Comparison of ENCODE assay signal across 36 cellular contexts in genomic region chr16:5008311-5008731, GRCh38. TPM values are rescaled to one million over a fixed set of nuclear protein-coding genes. Genes with fewer than 3 reads are reported as not detected.
"Had no signal": no experiment of that assay in that cellular context is flagged by ENCODE, and none has a peak within 500 bp of the region (broad histone marks: within the 10 kb centered on the region; RNA-seq: fewer than 3 reads in every experiment).

No MANE protein-coding gene starts in this region.

- H3K4me3 ChIP-seq: adrenal gland, ascending aorta, breast epithelium, cardiac muscle cell, esophagus muscularis mucosa, gastrocnemius medialis had no signal

- H3K27ac Mint-ChIP-seq: activated CD4-positive, alpha-beta memory T cell treated with anti-CD3 and anti-CD28 coated beads for 36 hours; activated CD4-positive, alpha-beta T cell treated with anti-CD3 and anti-CD28 coated beads for 36 hours; activated CD4-positive, alpha-beta T cell treated with anti-CD3 and anti-CD28 coated beads, Interleukin-2, amount 10 ng/mL, durations not matched to agents 24 days and 14 days; activated CD8-positive, alpha-beta memory T cell treated with anti-CD3 and anti-CD28 coated beads, Interleukin-2, amount 10 ng/mL, durations not matched to agents 7 days and 5 days; activated CD8-positive, alpha-beta T cell treated with anti-CD3 and anti-CD28 coated beads, Interleukin-2, amount 10 ng/mL, durations not matched to agents 7 days and 5 days; activated naive CD4-positive, alpha-beta T cell treated with anti-CD3 and anti-CD28 coated beads for 36 hours; activated naive CD4-positive, alpha-beta T cell treated with anti-CD3 and anti-CD28 coated beads, Interleukin-2, amount 50 U/mL, for 24 hours; activated naive CD8-positive, alpha-beta T cell treated with anti-CD3 and anti-CD28 coated beads for 36 hours; activated naive CD8-positive, alpha-beta T cell treated with anti-CD3 and anti-CD28 coated beads, Interleukin-2, amount 50 U/mL, for 24 hours; activated T-helper 1 cell treated with anti-CD3 and anti-CD28 coated beads, Interleukin-12 subunit alpha, Interleukin-12 subunit beta, Interleukin-2, Interleukin-4 antibody, amounts not matched to agents 30 ng/mL and 10 ng/mL and 1 ng/mL, durations not matched to agents 14 hours and 24 hours and 36 hours; activated T-helper 2 cell treated with anti-CD3 and anti-CD28 coated beads, Interferon-gamma antibody, Interleukin-2, Interleukin-4, amounts not matched to agents 10 μg/mL and 5 μg/mL and 100 μg/mL, durations not matched to agents 14 hours and 24 hours and 36 hours; brain; effector memory CD8-positive, alpha-beta T cell had no signal

- ATAC-seq: activated CD4-positive, alpha-beta T cell treated with anti-CD3 and anti-CD28 coated beads for 36 hours; activated CD8-positive, alpha-beta memory T cell treated with anti-CD3 and anti-CD28 coated beads, Interleukin-2, amount 10 ng/mL, durations not matched to agents 7 days and 5 days; activated CD8-positive, alpha-beta T cell treated with anti-CD3 and anti-CD28 coated beads, Interleukin-2, amount 10 ng/mL, durations not matched to agents 7 days and 5 days; activated naive CD8-positive, alpha-beta T cell treated with anti-CD3 and anti-CD28 coated beads, Interleukin-2, amount 50 U/mL, for 24 hours; effector memory CD8-positive, alpha-beta T cell; foreskin keratinocyte; gastrocnemius medialis had no signal

- DNase-seq: activated CD4-positive, alpha-beta memory T cell treated with anti-CD3 and anti-CD28 coated beads for 36 hours; activated CD4-positive, alpha-beta T cell treated with anti-CD3 and anti-CD28 coated beads for 36 hours; activated CD4-positive, alpha-beta T cell treated with anti-CD3 and anti-CD28 coated beads, Interleukin-2, amount 10 ng/mL, durations not matched to agents 24 days and 14 days; activated CD4-positive, CD25-positive, alpha-beta regulatory T cell; activated CD4-positive, CD25-positive, alpha-beta regulatory T cell treated with anti-CD3 and anti-CD28 coated beads, Interleukin-2, amount 50 U/mL, for 72 hours; activated CD8-positive, alpha-beta memory T cell treated with anti-CD3 and anti-CD28 coated beads, Interleukin-2, amount 10 ng/mL, durations not matched to agents 7 days and 5 days; activated CD8-positive, alpha-beta memory T cell treated with anti-CD3 and anti-CD28 coated beads, Interleukin-2, amount 50 U/mL, for 4 hours; activated CD8-positive, alpha-beta T cell treated with anti-CD3 and anti-CD28 coated beads, Interleukin-2, amount 10 ng/mL, durations not matched to agents 7 days and 5 days; activated effector memory CD4-positive, alpha-beta T cell treated with anti-CD3 and anti-CD28 coated beads, Interleukin-2, amount 50 U/mL, for 16 hours; activated naive CD4-positive, alpha-beta T cell treated with anti-CD3 and anti-CD28 coated beads for 36 hours; activated naive CD8-positive, alpha-beta T cell treated with anti-CD3 and anti-CD28 coated beads for 36 hours; activated naive CD8-positive, alpha-beta T cell treated with anti-CD3 and anti-CD28 coated beads, Interleukin-2, amount 50 U/mL, for 24 hours; activated T-cell treated with anti-CD3 and anti-CD28 coated beads, Interleukin-2, amount 50 U/mL, for 1 hour; activated T-cell treated with anti-CD3 and anti-CD28 coated beads, Interleukin-2, amount 50 U/mL, for 48 hours; adrenal gland; amygdala; cortex of kidney; dermis blood vessel endothelial cell; effector CD4-positive, alpha-beta T cell; effector memory CD8-positive, alpha-beta T cell; erythroblast; foreskin keratinocyte; gastrocnemius medialis; glutamatergic neuron; T-helper 2 cell had no signal

- H3K27ac ChIP-seq: adrenal gland, ascending aorta, breast epithelium, cardiac muscle cell, esophagus muscularis mucosa, foreskin keratinocyte, gastrocnemius medialis had no signal

- H3K36me3 Mint-ChIP-seq: activated CD4-positive, alpha-beta memory T cell treated with anti-CD3 and anti-CD28 coated beads for 36 hours; activated CD8-positive, alpha-beta memory T cell treated with anti-CD3 and anti-CD28 coated beads, Interleukin-2, amount 10 ng/mL, durations not matched to agents 7 days and 5 days; activated naive CD4-positive, alpha-beta T cell treated with anti-CD3 and anti-CD28 coated beads, Interleukin-2, amount 50 U/mL, for 24 hours; activated naive CD8-positive, alpha-beta T cell treated with anti-CD3 and anti-CD28 coated beads for 36 hours; brain had no signal

- H3K4me3 Mint-ChIP-seq: activated CD4-positive, alpha-beta memory T cell treated with anti-CD3 and anti-CD28 coated beads for 36 hours; activated CD4-positive, alpha-beta T cell treated with anti-CD3 and anti-CD28 coated beads for 36 hours; activated CD4-positive, alpha-beta T cell treated with anti-CD3 and anti-CD28 coated beads, Interleukin-2, amount 10 ng/mL, durations not matched to agents 24 days and 14 days; activated CD8-positive, alpha-beta memory T cell treated with anti-CD3 and anti-CD28 coated beads, Interleukin-2, amount 10 ng/mL, durations not matched to agents 7 days and 5 days; activated CD8-positive, alpha-beta T cell treated with anti-CD3 and anti-CD28 coated beads, Interleukin-2, amount 10 ng/mL, durations not matched to agents 7 days and 5 days; activated naive CD4-positive, alpha-beta T cell treated with anti-CD3 and anti-CD28 coated beads for 36 hours; activated naive CD4-positive, alpha-beta T cell treated with anti-CD3 and anti-CD28 coated beads, Interleukin-2, amount 50 U/mL, for 24 hours; activated naive CD8-positive, alpha-beta T cell treated with anti-CD3 and anti-CD28 coated beads for 36 hours; activated naive CD8-positive, alpha-beta T cell treated with anti-CD3 and anti-CD28 coated beads, Interleukin-2, amount 50 U/mL, for 24 hours; activated T-helper 1 cell treated with anti-CD3 and anti-CD28 coated beads, Interleukin-12 subunit alpha, Interleukin-12 subunit beta, Interleukin-2, Interleukin-4 antibody, amounts not matched to agents 30 ng/mL and 10 ng/mL and 1 ng/mL, durations not matched to agents 14 hours and 24 hours and 36 hours; brain; central memory CD8-positive, alpha-beta T cell; effector memory CD8-positive, alpha-beta T cell had no signal

- H3K36me3 ChIP-seq: adrenal gland, ascending aorta, breast epithelium, cardiac muscle cell, gastrocnemius medialis had no signal

- H3K27me3 ChIP-seq: adrenal gland, ascending aorta, breast epithelium, cardiac muscle cell, gastrocnemius medialis had no signal

- H3K9me3 Mint-ChIP-seq: activated CD4-positive, alpha-beta memory T cell treated with anti-CD3 and anti-CD28 coated beads for 36 hours; activated CD4-positive, alpha-beta T cell treated with anti-CD3 and anti-CD28 coated beads, Interleukin-2, amount 10 ng/mL, durations not matched to agents 24 days and 14 days; activated naive CD4-positive, alpha-beta T cell treated with anti-CD3 and anti-CD28 coated beads for 36 hours; activated naive CD4-positive, alpha-beta T cell treated with anti-CD3 and anti-CD28 coated beads, Interleukin-2, amount 50 U/mL, for 24 hours; activated naive CD8-positive, alpha-beta T cell treated with anti-CD3 and anti-CD28 coated beads for 36 hours; activated naive CD8-positive, alpha-beta T cell treated with anti-CD3 and anti-CD28 coated beads, Interleukin-2, amount 50 U/mL, for 24 hours; activated T-helper 1 cell treated with anti-CD3 and anti-CD28 coated beads, Interleukin-12 subunit alpha, Interleukin-12 subunit beta, Interleukin-2, Interleukin-4 antibody, amounts not matched to agents 30 ng/mL and 10 ng/mL and 1 ng/mL, durations not matched to agents 14 hours and 24 hours and 36 hours; activated T-helper 2 cell treated with anti-CD3 and anti-CD28 coated beads, Interferon-gamma antibody, Interleukin-2, Interleukin-4, amounts not matched to agents 10 μg/mL and 5 μg/mL and 100 μg/mL, durations not matched to agents 14 hours and 24 hours and 36 hours; brain; central memory CD8-positive, alpha-beta T cell; effector memory CD8-positive, alpha-beta T cell had no signal

- H3K27me3 Mint-ChIP-seq: activated CD4-positive, alpha-beta T cell treated with anti-CD3 and anti-CD28 coated beads, Interleukin-2, amount 10 ng/mL, durations not matched to agents 24 days and 14 days; activated CD8-positive, alpha-beta memory T cell treated with anti-CD3 and anti-CD28 coated beads, Interleukin-2, amount 10 ng/mL, durations not matched to agents 7 days and 5 days; activated naive CD4-positive, alpha-beta T cell treated with anti-CD3 and anti-CD28 coated beads, Interleukin-2, amount 50 U/mL, for 24 hours had no signal

- H3K4me1 Mint-ChIP-seq: activated CD4-positive, alpha-beta T cell treated with anti-CD3 and anti-CD28 coated beads for 36 hours; activated CD4-positive, alpha-beta T cell treated with anti-CD3 and anti-CD28 coated beads, Interleukin-2, amount 10 ng/mL, durations not matched to agents 24 days and 14 days; activated CD8-positive, alpha-beta memory T cell treated with anti-CD3 and anti-CD28 coated beads, Interleukin-2, amount 10 ng/mL, durations not matched to agents 7 days and 5 days; activated naive CD4-positive, alpha-beta T cell treated with anti-CD3 and anti-CD28 coated beads, Interleukin-2, amount 50 U/mL, for 24 hours; activated naive CD8-positive, alpha-beta T cell treated with anti-CD3 and anti-CD28 coated beads for 36 hours; activated naive CD8-positive, alpha-beta T cell treated with anti-CD3 and anti-CD28 coated beads, Interleukin-2, amount 50 U/mL, for 24 hours; brain; central memory CD8-positive, alpha-beta T cell had no signal

- H3K9me3 ChIP-seq: adrenal gland, ascending aorta, breast epithelium, esophagus muscularis mucosa, gastrocnemius medialis had no signal

- H3K4me1 ChIP-seq: adrenal gland, ascending aorta, breast epithelium, esophagus muscularis mucosa, foreskin keratinocyte, gastrocnemius medialis had no signal

RNA-seq across cellular contexts. Expression of gene SEC14L5, which starts 50.2 kb away (rescaled TPM):
- total RNA-seq: activated CD4-positive, alpha-beta T cell treated with anti-CD3 and anti-CD28 coated beads, Interleukin-2, amount 10 ng/mL, durations not matched to agents 24 days and 14 days; activated CD8-positive, alpha-beta memory T cell treated with anti-CD3 and anti-CD28 coated beads for 36 hours; activated CD8-positive, alpha-beta memory T cell treated with anti-CD3 and anti-CD28 coated beads, Interleukin-2, amount 10 ng/mL, durations not matched to agents 7 days and 5 days; activated CD8-positive, alpha-beta T cell treated with anti-CD3 and anti-CD28 coated beads, Interleukin-2, amount 10 ng/mL, durations not matched to agents 7 days and 5 days; activated naive CD4-positive, alpha-beta T cell treated with anti-CD3 and anti-CD28 coated beads for 36 hours; activated T-helper 1 cell treated with anti-CD3 and anti-CD28 coated beads, Interleukin-12 subunit alpha, Interleukin-12 subunit beta, Interleukin-2, Interleukin-4 antibody, amounts not matched to agents 30 ng/mL and 10 ng/mL and 1 ng/mL, durations not matched to agents 14 hours and 24 hours and 36 hours; activated T-helper 2 cell treated with anti-CD3 and anti-CD28 coated beads, Interferon-gamma antibody, Interleukin-2, Interleukin-4, amounts not matched to agents 10 μg/mL and 5 μg/mL and 100 μg/mL, durations not matched to agents 14 hours and 24 hours and 36 hours; dermis blood vessel endothelial cell; foreskin keratinocyte; T-helper 1 cell treated with Interleukin-12 subunit alpha and Interleukin-12 subunit beta and Interleukin-4 antibody, amounts not matched to agents 30 ng/mL and 1 ng/mL, for 36 hours had no signal
- polyA plus RNA-seq: cardiac muscle cell, foreskin keratinocyte had no signal

RNA-seq across cellular contexts. Expression of gene C16orf89, which starts 57.4 kb away (rescaled TPM):
- total RNA-seq: activated CD4-positive, alpha-beta memory T cell treated with anti-CD3 and anti-CD28 coated beads for 36 hours; activated CD4-positive, alpha-beta T cell treated with anti-CD3 and anti-CD28 coated beads for 36 hours; activated CD4-positive, alpha-beta T cell treated with anti-CD3 and anti-CD28 coated beads, Interleukin-2, amount 10 ng/mL, durations not matched to agents 24 days and 14 days; activated CD8-positive, alpha-beta memory T cell treated with anti-CD3 and anti-CD28 coated beads for 36 hours; activated CD8-positive, alpha-beta memory T cell treated with anti-CD3 and anti-CD28 coated beads, Interleukin-2, amount 10 ng/mL, durations not matched to agents 7 days and 5 days; activated CD8-positive, alpha-beta T cell treated with anti-CD3 and anti-CD28 coated beads, Interleukin-2, amount 10 ng/mL, durations not matched to agents 7 days and 5 days; activated naive CD4-positive, alpha-beta T cell treated with anti-CD3 and anti-CD28 coated beads for 36 hours; activated naive CD8-positive, alpha-beta T cell treated with anti-CD3 and anti-CD28 coated beads for 36 hours; activated T-helper 1 cell treated with anti-CD3 and anti-CD28 coated beads, Interleukin-12 subunit alpha, Interleukin-12 subunit beta, Interleukin-2, Interleukin-4 antibody, amounts not matched to agents 30 ng/mL and 10 ng/mL and 1 ng/mL, durations not matched to agents 14 hours and 24 hours and 36 hours; activated T-helper 2 cell treated with anti-CD3 and anti-CD28 coated beads, Interferon-gamma antibody, Interleukin-2, Interleukin-4, amounts not matched to agents 10 μg/mL and 5 μg/mL and 100 μg/mL, durations not matched to agents 14 hours and 24 hours and 36 hours; cardiac muscle cell; dermis blood vessel endothelial cell; foreskin keratinocyte; gastrocnemius medialis; T-helper 1 cell treated with Interleukin-12 subunit alpha and Interleukin-12 subunit beta and Interleukin-4 antibody, amounts not matched to agents 30 ng/mL and 1 ng/mL, for 36 hours had no signal
- polyA plus RNA-seq: foreskin keratinocyte had no signal
